8 cellular contexts compared by ENCODE assay signal in genomic region chr1:65149391-65149729, GRCh38. TPM values are rescaled to one million over a fixed set of nuclear protein-coding genes. Genes with fewer than 3 reads are reported as not detected.
A peak's percentile ranks its signal among the peaks of the same experiment; 100 is the strongest.
DNase-seq lines count a peak whose midpoint lies in the region; ATAC-seq and TF ChIP-seq lines count a peak whose summit lies in the region.

No MANE protein-coding gene starts in this region.

- H3K79me1 ChIP-seq in H9 (ENCODE audit: insufficient read depth, low read depth, low read length, poor library complexity, severe bottlenecking), result no peaks in the 10 kb centered on the region

- in situ Hi-C loops in brain microvascular endothelial cell (cut with HindIII; ENCODE audit: low pct_ligation_motif_present, low sequenced_read_pairs), result no loop called here

- H3K27ac ChIP-seq in ACC112 (ENCODE audit: low read depth, low read length), result peak overlapping the region; percentile 49
- peak overlapping the region; percentile 52 for H3K27ac ChIP-seq in H9 (ENCODE audit: insufficient read length, low read depth, low read length)
- no peak overlapping the region for H3K27ac ChIP-seq in brain microvascular endothelial cell
- peak overlapping the region in 1 of 2 donors; percentile 65 for H3K27ac ChIP-seq in mucosa of rectum (ENCODE audit: low read depth in 2 of 2, low read length in 2 of 2)

- peak overlapping the region; percentile 96 for H3K4me2 ChIP-seq in H9 (ENCODE audit: insufficient read depth, insufficient read length, low read length)

- no peak overlapping the region for H3K4ac ChIP-seq in H9 (ENCODE audit: low read depth, low read length)

- H3K23me2 ChIP-seq in H9 (ENCODE audit: insufficient read length, low read depth, low read length, poor library complexity, severe bottlenecking), result peaks cover 26% of the 10 kb centered on the region

- H3K27ac Mint-ChIP-seq in H9, result peak overlapping the region; percentile 47 to 100 (median 80); a peak in 5 of 7 replicates

- no peak overlapping the region for H4K5ac ChIP-seq in H9 (ENCODE audit: insufficient read length, low read depth, low read length)

- H2AFZ ChIP-seq in ACC112 (ENCODE audit: low read length, unreplicated experiment) (peak overlapping the region; percentile 27), H9 (ENCODE audit: low read length) (no peak overlapping the region)

- ATAC-seq in GM18502 (IDR thresholded peaks at IDR 0.05; ENCODE audit: poor library complexity, unreplicated experiment), result no peak
- ATAC-seq in GM19324 (IDR thresholded peaks at IDR 0.05; ENCODE audit: low FRiP score, unreplicated experiment), result no peak

- no peak overlapping the region for H4K8ac ChIP-seq in H9 (replicated peaks; ENCODE audit: insufficient read length, low read depth, low read length)

- intact Hi-C loops in posterior cingulate gyrus (cut with DNase I), result loop anchor here (5.0 kb wide), 1 partner anchor 82 kb away; no protein-coding TSS in a partner anchor

- H2BK120ac ChIP-seq in H9 (ENCODE audit: low read depth, low read length, poor library complexity, severe bottlenecking), result no peak overlapping the region

- no peak overlapping the region for H4K91ac ChIP-seq in H9 (ENCODE audit: insufficient read length, low read depth, low read length)

- H3K14ac ChIP-seq in H9 (ENCODE audit: insufficient read depth, low read length), result no peak overlapping the region

- H2BK12ac ChIP-seq in H9 (ENCODE audit: insufficient read length, low read depth, low read length), result no peak overlapping the region

- H3K4me3 ChIP-seq in ACC112 (ENCODE audit: low read depth, low read length), result peak overlapping the region; percentile 91
- H3K4me3 ChIP-seq in brain microvascular endothelial cell (ENCODE audit: low read depth, low read length), result peak overlapping the region; percentile 60
- peak overlapping the region; percentile 69 to 74 for H3K4me3 ChIP-seq in mucosa of rectum (ENCODE audit: low read length in 2 of 2)

- H3K9me3 Mint-ChIP-seq in H9, result no peaks in the 10 kb centered on the region; a peak in 1 of 5 replicates

- TF ChIP-seq CTCF in H9 (conservative IDR thresholded peaks at IDR 0.05) (no peak), brain microvascular endothelial cell (IDR thresholded peaks at IDR 0.05; ENCODE audit: low read depth, low read length, missing control alignments) (no peak)

- H3K9me3 ChIP-seq in H9 (ENCODE audit: control insufficient read depth, low read depth, low read length), result no peaks in the 10 kb centered on the region
- H3K9me3 ChIP-seq in mucosa of rectum (ENCODE audit: control insufficient read depth in 2 of 2, low read length in 2 of 2), result no peaks in the 10 kb centered on the region

- no CpG with 5 or more reads among the region's 9 CpGs for WGBS in H9 (ENCODE audit: extremely low coverage, insufficient read length, low lambda C conversion rate)

- no peak overlapping the region for H2BK15ac ChIP-seq in H9 (ENCODE audit: low read depth, low read length)

- no peak overlapping the region for H2AK5ac ChIP-seq in H9 (ENCODE audit: insufficient read length, low read length)

- no peak overlapping the region for H3T11ph ChIP-seq in H9 (ENCODE audit: low read length)

- no peaks in the 10 kb centered on the region for H3K36me3 ChIP-seq in ACC112 (ENCODE audit: insufficient read depth, low read length)
- H3K36me3 ChIP-seq in brain microvascular endothelial cell (replicated peaks), result no peaks in the 10 kb centered on the region
- no peaks in the 10 kb centered on the region for H3K36me3 ChIP-seq in mucosa of rectum (ENCODE audit: control insufficient read depth in 2 of 2, insufficient read depth in 2 of 2, low read length in 2 of 2)

- peaks cover 72% of the 10 kb centered on the region for H3K27me3 Mint-ChIP-seq in H9 (ENCODE audit: low read depth)

- peak overlapping the region; percentile 28 for H3K9ac ChIP-seq in H9 (ENCODE audit: extremely low read depth, insufficient read length, low read length)
- H3K9ac ChIP-seq in mucosa of rectum (ENCODE audit: low read depth in 1 of 2, low read length in 2 of 2), result peak overlapping the region; percentile 47 to 66

- H3K4me1 Mint-ChIP-seq in H9, result peaks cover 34 to 53% of the 10 kb centered on the region in 2 experiments

- no peaks in the 10 kb centered on the region for H3K27me3 ChIP-seq in ACC112 (ENCODE audit: insufficient read depth, low read length)
- no peaks in the 10 kb centered on the region for H3K27me3 ChIP-seq in H9 (ENCODE audit: insufficient read depth, low read length)
- no peaks in the 10 kb centered on the region for H3K27me3 ChIP-seq in brain microvascular endothelial cell (replicated peaks)
- H3K27me3 ChIP-seq in mucosa of rectum (ENCODE audit: control insufficient read depth in 2 of 2, insufficient read depth in 2 of 2, low read length in 2 of 2), result peaks cover 0 to 3% of the 10 kb centered on the region in 2 donors

- peak overlapping the region; percentile 77 to 95 for H3K4me3 Mint-ChIP-seq in H9

- H3K36me3 Mint-ChIP-seq in H9 (ENCODE audit: insufficient read depth in 1 of 3, low read depth in 3 of 3), result peaks cover 0 to 5% (median 0%) of the 10 kb centered on the region in 3 experiments; a peak in 2 of 7 replicates

- H3K18ac ChIP-seq in H9 (ENCODE audit: insufficient read length, low read depth, low read length), result no peak overlapping the region

- H3K79me2 ChIP-seq in ACC112 (ENCODE audit: control insufficient read depth, insufficient read depth, low read length, unreplicated experiment) (peaks cover 66% of the 10 kb centered on the region), H9 (ENCODE audit: insufficient read depth, low read length) (peaks cover 24% of the 10 kb centered on the region; the same call in 1 of the 2 replicates)

- H3K4me1 ChIP-seq in ACC112 (ENCODE audit: control insufficient read depth, insufficient read depth, low read length, unreplicated experiment) (peaks cover 10% of the 10 kb centered on the region), H9 (ENCODE audit: insufficient read depth, low read length) (peaks cover 6% of the 10 kb centered on the region; the same call in 1 of the 2 replicates), mucosa of rectum (ENCODE audit: control insufficient read depth in 2 of 2, insufficient read depth in 2 of 2, low read length in 2 of 2) (peaks cover 4 to 13% of the 10 kb centered on the region in 2 donors)

- H4K20me1 ChIP-seq in H9 (ENCODE audit: control insufficient read depth, insufficient read depth, insufficient read length), result no peaks in the 10 kb centered on the region

- DNase-seq in H9, result peak; percentile 79
- no peak for DNase-seq in brain microvascular endothelial cell
- DNase-seq in posterior cingulate gyrus, result no peak
- DNase-seq in EL, result no peak

- H3K23ac ChIP-seq in H9 (ENCODE audit: insufficient read length, low read depth, low read length), result no peak overlapping the region

- H2BK20ac ChIP-seq in H9 (ENCODE audit: low read depth, low read length, poor library complexity, severe bottlenecking), result no peak overlapping the region

- no peak overlapping the region for H2BK5ac ChIP-seq in H9 (ENCODE audit: insufficient read length, low read length)

- no peak overlapping the region for H3K56ac ChIP-seq in H9 (ENCODE audit: insufficient read length, low read depth, low read length)

RNA-seq across cellular contexts. Expression of gene AK4, which starts 1.4 kb away (rescaled TPM):
- 45.2 and 45.6 TPM in 2 replicates for total RNA-seq in H9 (2021)
